ENCODE assay signal across 10 cellular contexts in genomic region chrX:13090261-13091110, GRCh38. TPM values are rescaled to one million over a fixed set of nuclear protein-coding genes. Genes with fewer than 3 reads are reported as not detected.
DNase-seq lines count a peak whose midpoint lies in the region; ATAC-seq, FAIRE-seq and TF ChIP-seq lines count a peak whose summit lies in the region.
"Had no signal": no experiment of that assay in that cellular context is flagged by ENCODE, and none has a peak within 500 bp of the region (broad histone marks: within the 10 kb centered on the region; RNA-seq: fewer than 3 reads in every experiment).

No MANE protein-coding gene starts in this region.

- 55 to 61% methylated on average over 14 of the region's 14 CpGs for WGBS in esophagus, 2 donors
- 41 to 58% methylated on average over 14 of the region's 14 CpGs for WGBS in pancreas, 2 donors

- peak overlapping the region; percentile 26 for H3K4me3 ChIP-seq in GM12875 (ENCODE audit: low read depth, low read length)
- no peak overlapping the region for H3K4me3 ChIP-seq in esophagus (ENCODE audit: low read depth in 1 of 2, low read length in 2 of 2)
- no peak overlapping the region for H3K4me3 ChIP-seq in pancreas
- H3K4me3 ChIP-seq: SK-N-MC had no signal

- TF ChIP-seq CTCF in GM12875 (IDR thresholded peaks at IDR 0.05; ENCODE audit: borderline replicate concordance, insufficient read depth, low read depth, low read length) (no peak), pancreas (IDR thresholded peaks at IDR 0.05) (no peak)

- H3K27ac ChIP-seq in esophagus (ENCODE audit: low read depth in 2 of 2, low read length in 1 of 2) (peak overlapping the region; percentile 48 to 66), pancreas (peak overlapping the region in 2 of 4 donors; percentile 31 to 55)
- H3K27ac ChIP-seq: SK-N-MC had no signal

- ATAC-seq in pancreas (peak in 3 of 4 donors; percentile 26 to 52 (median 41)), GM19467 (IDR thresholded peaks at IDR 0.05; ENCODE audit: unreplicated experiment) (no peak)

- peak; percentile 27 for DNase-seq in SHP77 treated with DMSO at 0.1 percent for 48 hours (lab: John Stamatoyannopoulos, UW)
- DNase-seq in pancreas = no peak
- no peak for DNase-seq in stimulated activated CD4-positive, alpha-beta T cell treated with anti-CD3 and anti-CD28 coated beads, Interleukin-2, amount 100 ng/mL, for 24 hours
- DNase-seq in kidney glomerular epithelial cell (lab: John Stamatoyannopoulos, UW) = no peak
- DNase-seq in D341Med (ENCODE audit: low spot score) = no peak

- no peaks in the 10 kb centered on the region for H3K27me3 ChIP-seq in esophagus (ENCODE audit: control insufficient read depth in 1 of 2, insufficient read depth in 2 of 2, low read length in 2 of 2)
- H3K27me3 ChIP-seq in pancreas = no peaks in the 10 kb centered on the region

- H3K9me3 ChIP-seq in esophagus (ENCODE audit: control insufficient read depth in 2 of 2, insufficient read depth in 1 of 2, low read depth in 1 of 2, low read length in 1 of 2) = no peaks in the 10 kb centered on the region
- no peaks in the 10 kb centered on the region for H3K9me3 ChIP-seq in pancreas

- H3K36me3 ChIP-seq in esophagus (ENCODE audit: control insufficient read depth in 2 of 2, insufficient read depth in 2 of 2, low read length in 1 of 2) (no peaks in the 10 kb centered on the region), pancreas (no peaks in the 10 kb centered on the region)

- H3K4me1 ChIP-seq in esophagus (ENCODE audit: control insufficient read depth in 2 of 2, insufficient read depth in 2 of 2, low read length in 1 of 2) (no peaks in the 10 kb centered on the region), pancreas (peaks cover 0 to 6% (median 0%) of the 10 kb centered on the region in 3 donors)

- intact Hi-C loops in pancreas (cut with DNase I) = no loop called here

- FAIRE-seq in pancreas (lab: Jason Lieb, UNC) = no peak

RNA-seq across cellular contexts. Expression of gene FAM9C, which starts 46.1 kb away (rescaled TPM):
- not detected for polyA plus RNA-seq in esophagus
- total RNA-seq in pancreas = not detected
- not detected for polyA plus RNA-seq in pancreas
- total RNA-seq: glomerular endothelial cell had no signal
